8 cellular contexts compared by ENCODE assay signal in genomic region chr2:219388127-219388844, GRCh38. TPM values are rescaled to one million over a fixed set of nuclear protein-coding genes. Genes with fewer than 3 reads are reported as not detected.
A peak's percentile ranks its signal among the peaks of the same experiment; 100 is the strongest.
DNase-seq lines count a peak whose midpoint lies in the region; FAIRE-seq and TF ChIP-seq lines count a peak whose summit lies in the region.

No MANE protein-coding gene starts in this region.

- DNase-seq in EL: peak; percentile 95
- peak; percentile 90 for DNase-seq in H54 (ENCODE audit: insufficient read length, low spot score)
- peak; percentile 92 for DNase-seq in RPMI8226
- DNase-seq in activated T-helper 2 cell treated with anti-CD3 and anti-CD28 coated beads, Interferon-gamma antibody, Interleukin-2, Interleukin-4, amounts not matched to agents 10 μg/mL and 5 μg/mL and 100 μg/mL, durations not matched to agents 14 hours and 24 hours and 36 hours (ENCODE audit: low spot score): peak; percentile 96
- DNase-seq in fibroblast of peridontal ligament (ENCODE audit: extremely low read depth): peak; percentile 94
- DNase-seq in stimulated activated naive CD4-positive, alpha-beta T cell treated with Interleukin-2 at 50 U/mL for 16 hours (lab: John Stamatoyannopoulos, UW): peak; percentile 99

- intact Hi-C loops in activated T-helper 2 cell treated with anti-CD3 and anti-CD28 coated beads, Interferon-gamma antibody, Interleukin-2, Interleukin-4, amounts not matched to agents 10 μg/mL and 5 μg/mL and 100 μg/mL, durations not matched to agents 14 hours and 24 hours and 36 hours (cut with micrococcal nuclease): loop anchor here (1.0 to 5.0 kb wide), 8 partner anchors 109 to 1171 kb away; partner anchors contain the start of genes AAMP, ARPC2, CHPF and DNAJB2

- H3K4me3 Mint-ChIP-seq in activated T-helper 2 cell treated with anti-CD3 and anti-CD28 coated beads, Interferon-gamma antibody, Interleukin-2, Interleukin-4, amounts not matched to agents 10 μg/mL and 5 μg/mL and 100 μg/mL, durations not matched to agents 14 hours and 24 hours and 36 hours (ENCODE audit: low read depth): peak overlapping the region; percentile 65
- H3K4me3 Mint-ChIP-seq in nephron: peak overlapping the region; percentile 77 to 96 (median 78)

- FAIRE-seq in H54 (lab: Jason Lieb, UNC): no peak

- H3K9me3 Mint-ChIP-seq in activated T-helper 2 cell treated with anti-CD3 and anti-CD28 coated beads, Interferon-gamma antibody, Interleukin-2, Interleukin-4, amounts not matched to agents 10 μg/mL and 5 μg/mL and 100 μg/mL, durations not matched to agents 14 hours and 24 hours and 36 hours: no peaks in the 10 kb centered on the region
- no peaks in the 10 kb centered on the region for H3K9me3 Mint-ChIP-seq in nephron

- H3K36me3 Mint-ChIP-seq in activated T-helper 2 cell treated with anti-CD3 and anti-CD28 coated beads, Interferon-gamma antibody, Interleukin-2, Interleukin-4, amounts not matched to agents 10 μg/mL and 5 μg/mL and 100 μg/mL, durations not matched to agents 14 hours and 24 hours and 36 hours (ENCODE audit: low read depth): peaks cover 30% of the 10 kb centered on the region
- H3K36me3 Mint-ChIP-seq in nephron (ENCODE audit: low read depth): peaks cover 31% of the 10 kb centered on the region

- peaks cover 7% of the 10 kb centered on the region for H3K4me1 Mint-ChIP-seq in activated T-helper 2 cell treated with anti-CD3 and anti-CD28 coated beads, Interferon-gamma antibody, Interleukin-2, Interleukin-4, amounts not matched to agents 10 μg/mL and 5 μg/mL and 100 μg/mL, durations not matched to agents 14 hours and 24 hours and 36 hours (ENCODE audit: low read depth)
- H3K4me1 Mint-ChIP-seq in nephron: peaks cover 5% of the 10 kb centered on the region

- 0 out of 2 replicates have a peak, but pooled peaks have one; percentile 9 for TF ChIP-seq POLR2A in H54 (IDR thresholded peaks at IDR 0.05; ENCODE audit: low read depth, low read length)

- peak overlapping the region; percentile 75 for H3K27ac Mint-ChIP-seq in activated T-helper 2 cell treated with anti-CD3 and anti-CD28 coated beads, Interferon-gamma antibody, Interleukin-2, Interleukin-4, amounts not matched to agents 10 μg/mL and 5 μg/mL and 100 μg/mL, durations not matched to agents 14 hours and 24 hours and 36 hours
- peak overlapping the region; percentile 81 to 97 (median 89) for H3K27ac Mint-ChIP-seq in nephron

- peaks cover 8% of the 10 kb centered on the region for H3K27me3 Mint-ChIP-seq in activated T-helper 2 cell treated with anti-CD3 and anti-CD28 coated beads, Interferon-gamma antibody, Interleukin-2, Interleukin-4, amounts not matched to agents 10 μg/mL and 5 μg/mL and 100 μg/mL, durations not matched to agents 14 hours and 24 hours and 36 hours (ENCODE audit: low read depth)
- H3K27me3 Mint-ChIP-seq in nephron (ENCODE audit: low read depth): peaks cover 4% of the 10 kb centered on the region

- TF ChIP-seq CTCF in LNCAP (IDR thresholded peaks at IDR 0.05): peak; percentile 49
- TF ChIP-seq CTCF in nephron (IDR thresholded peaks at IDR 0.05; ENCODE audit: unreplicated experiment in 3 of 3): peak; percentile 67 to 69 (median 68)

RNA-seq across cellular contexts. Expression of gene DNPEP, which starts 0.6 kb away (rescaled TPM):
- total RNA-seq in activated T-helper 2 cell treated with anti-CD3 and anti-CD28 coated beads, Interferon-gamma antibody, Interleukin-2, Interleukin-4, amounts not matched to agents 10 μg/mL and 5 μg/mL and 100 μg/mL, durations not matched to agents 14 hours and 24 hours and 36 hours: 117 and 120 TPM in 2 replicates

RNA-seq across cellular contexts. Expression of gene DES, which starts 29.9 kb away (rescaled TPM):
- total RNA-seq in activated T-helper 2 cell treated with anti-CD3 and anti-CD28 coated beads, Interferon-gamma antibody, Interleukin-2, Interleukin-4, amounts not matched to agents 10 μg/mL and 5 μg/mL and 100 μg/mL, durations not matched to agents 14 hours and 24 hours and 36 hours: not detected in 2 replicates

RNA-seq across cellular contexts. Expression of gene SPEG, which starts 46.4 kb away (rescaled TPM):
- not detected in 2 replicates for total RNA-seq in activated T-helper 2 cell treated with anti-CD3 and anti-CD28 coated beads, Interferon-gamma antibody, Interleukin-2, Interleukin-4, amounts not matched to agents 10 μg/mL and 5 μg/mL and 100 μg/mL, durations not matched to agents 14 hours and 24 hours and 36 hours

RNA-seq across cellular contexts. Expression of gene RESP18, which starts 55.7 kb away (rescaled TPM):
- total RNA-seq in activated T-helper 2 cell treated with anti-CD3 and anti-CD28 coated beads, Interferon-gamma antibody, Interleukin-2, Interleukin-4, amounts not matched to agents 10 μg/mL and 5 μg/mL and 100 μg/mL, durations not matched to agents 14 hours and 24 hours and 36 hours: not detected in 2 replicates

Comparison
In these comparisons a context has a peak if more than half of its experiments do, and no peak if none do; other contexts are left out.
1. Peak in every context shown above with its lines: DNase-seq.